18 cellular contexts compared by ENCODE assay signal in genomic region chr10:53357587-53357986, GRCh38.
"Had no signal": no experiment of that assay in that cellular context is flagged by ENCODE, and none has a peak within 500 bp of the region (broad histone marks: within the 10 kb centered on the region; RNA-seq: fewer than 3 reads in every experiment).

No MANE protein-coding gene starts in this region.

- H3K27me3 ChIP-seq: body of pancreas, ovary, sigmoid colon, thyroid gland had no signal

- H3K9me3 ChIP-seq: body of pancreas, ovary, sigmoid colon, thyroid gland had no signal

- DNase-seq: activated CD4-positive, alpha-beta memory T cell treated with anti-CD3 and anti-CD28 coated beads, Interleukin-2, amount 10 ng/mL, durations not matched to agents 7 days and 5 days; activated CD4-positive, alpha-beta T cell treated with anti-CD3 and anti-CD28 coated beads for 36 hours; activated gamma-delta T cell treated with Interleukin-2 at 50 U/mL for 16 hours; activated T-cell treated with anti-CD3 and anti-CD28 coated beads, Interleukin-2, amount 50 U/mL, for 4 hours; amniotic stem cell; body of pancreas; cortex of kidney; effector CD4-positive, alpha-beta T cell; foreskin melanocyte; immature natural killer cell; naive B cell; ovary; sigmoid colon; thyroid gland had no signal

- H3K4me1 ChIP-seq: body of pancreas, sigmoid colon had no signal

- H3K27ac Mint-ChIP-seq: activated CD4-positive, alpha-beta memory T cell treated with anti-CD3 and anti-CD28 coated beads, Interleukin-2, amount 10 ng/mL, durations not matched to agents 7 days and 5 days; activated CD4-positive, alpha-beta T cell treated with anti-CD3 and anti-CD28 coated beads for 36 hours; activated naive CD8-positive, alpha-beta T cell; immature natural killer cell; naive B cell; stimulated activated memory B cell treated with anti-CD40 and anti-IgM and Interleukin-4, amounts not matched to agents 10 μg/mL and 1 μg/mL and 100 μg/mL, for 72 hours had no signal

- H3K27me3 Mint-ChIP-seq: activated CD4-positive, alpha-beta memory T cell treated with anti-CD3 and anti-CD28 coated beads, Interleukin-2, amount 10 ng/mL, durations not matched to agents 7 days and 5 days; activated CD4-positive, alpha-beta T cell treated with anti-CD3 and anti-CD28 coated beads for 36 hours; activated naive CD8-positive, alpha-beta T cell; naive B cell; stimulated activated memory B cell treated with anti-CD40 and anti-IgM and Interleukin-4, amounts not matched to agents 10 μg/mL and 1 μg/mL and 100 μg/mL, for 72 hours had no signal

- H3K4me3 ChIP-seq: body of pancreas, lung, ovary, sigmoid colon, thyroid gland had no signal

- ATAC-seq: activated CD4-positive, alpha-beta T cell treated with anti-CD3 and anti-CD28 coated beads for 36 hours; activated T-cell treated with anti-CD3 and anti-CD28 coated beads, Interleukin-2, amount 50 U/mL, for 4 hours; body of pancreas; stimulated activated memory B cell treated with anti-CD40 and anti-IgM and Interleukin-4, amounts not matched to agents 10 μg/mL and 1 μg/mL and 100 μg/mL, for 72 hours had no signal

- H3K36me3 Mint-ChIP-seq: activated naive CD8-positive, alpha-beta T cell; immature natural killer cell; naive B cell; stimulated activated memory B cell treated with anti-CD40 and anti-IgM and Interleukin-4, amounts not matched to agents 10 μg/mL and 1 μg/mL and 100 μg/mL, for 72 hours had no signal

- H3K4me3 Mint-ChIP-seq: activated CD4-positive, alpha-beta memory T cell treated with anti-CD3 and anti-CD28 coated beads, Interleukin-2, amount 10 ng/mL, durations not matched to agents 7 days and 5 days; activated CD4-positive, alpha-beta T cell treated with anti-CD3 and anti-CD28 coated beads for 36 hours; activated naive CD8-positive, alpha-beta T cell; activated T-cell treated with anti-CD3 and anti-CD28 coated beads, Interleukin-2, amount 50 U/mL, for 4 hours; immature natural killer cell; naive B cell; stimulated activated memory B cell treated with anti-CD40 and anti-IgM and Interleukin-4, amounts not matched to agents 10 μg/mL and 1 μg/mL and 100 μg/mL, for 72 hours had no signal

- H3K4me1 Mint-ChIP-seq: activated CD4-positive, alpha-beta memory T cell treated with anti-CD3 and anti-CD28 coated beads, Interleukin-2, amount 10 ng/mL, durations not matched to agents 7 days and 5 days; activated CD4-positive, alpha-beta T cell treated with anti-CD3 and anti-CD28 coated beads for 36 hours; immature natural killer cell; naive B cell; stimulated activated memory B cell treated with anti-CD40 and anti-IgM and Interleukin-4, amounts not matched to agents 10 μg/mL and 1 μg/mL and 100 μg/mL, for 72 hours had no signal

- H3K36me3 ChIP-seq: ovary, sigmoid colon, thyroid gland had no signal

- H3K27ac ChIP-seq: body of pancreas, ovary, sigmoid colon, thyroid gland, VCaP had no signal
